In genomic region chr1:235697517-235697916, GRCh38 we compare ENCODE assay signal across 1 cellular context.
TF ChIP-seq lines count a peak whose summit lies in the region.

No MANE protein-coding gene starts in this region.

TF ChIP-seq in GM23338, 12 proteins besides CTCF, POLR2A, EP300 and RAD21 (continued from another document):
- TF ChIP-seq ZNF462 (CRISPR knock-in tag; IDR thresholded peaks at IDR 0.05) = no peak
- TF ChIP-seq ETS1 (IDR thresholded peaks at IDR 0.05) = no peak
- no peak for TF ChIP-seq EZH2 (IDR thresholded peaks at IDR 0.05; ENCODE audit: low read depth, unreplicated experiment)
- TF ChIP-seq REST (IDR thresholded peaks at IDR 0.05; ENCODE audit: unreplicated experiment) = no peak
- TF ChIP-seq NANOG (IDR thresholded peaks at IDR 0.05; ENCODE audit: borderline replicate concordance) = no peak
